ENCODE assay signal across 1 cellular context in the genomic region with DNA sequence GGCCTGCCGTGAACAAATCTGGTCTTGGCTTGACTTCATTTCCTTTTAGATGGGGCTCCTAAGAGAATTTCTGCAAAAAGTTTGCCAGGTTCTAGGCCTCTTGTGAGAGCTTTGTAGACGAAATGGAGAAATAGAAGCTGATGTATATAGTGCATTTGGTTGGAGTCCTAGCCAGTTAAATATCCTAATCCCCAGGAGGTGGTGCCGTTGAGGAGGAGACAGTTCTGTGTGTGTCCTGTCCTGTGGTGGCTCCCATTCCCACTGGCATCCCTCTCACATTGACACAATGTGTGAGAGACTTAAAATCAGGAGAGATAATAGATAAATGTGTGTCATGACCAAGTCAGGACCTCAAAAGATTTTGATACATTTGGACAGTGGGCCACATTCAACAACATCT.
TF ChIP-seq lines count a peak whose summit lies in the region.

No MANE protein-coding gene starts in this region.

TF ChIP-seq in H1, 55 proteins besides CTCF, POLR2A, EP300 and RAD21:
- TF ChIP-seq RBBP5 (IDR thresholded peaks at IDR 0.05; ENCODE audit: borderline replicate concordance, low read depth, low read length) (no peak), CREB1 (IDR thresholded peaks at IDR 0.05) (no peak), TAF1 (IDR thresholded peaks at IDR 0.05; ENCODE audit: low read depth, low read length) (no peak), NRF1 (IDR thresholded peaks at IDR 0.05; ENCODE audit: low read depth, low read length) (no peak), MAX (IDR thresholded peaks at IDR 0.05) (no peak), CHD2 (IDR thresholded peaks at IDR 0.05; ENCODE audit: low read length) (no peak), FOSL1 (IDR thresholded peaks at IDR 0.05; ENCODE audit: insufficient read depth, low read depth, low read length) (no peak), CHD1 (IDR thresholded peaks at IDR 0.05; ENCODE audit: low read depth, low read length) (no peak), YY1 (IDR thresholded peaks at IDR 0.05; ENCODE audit: low read depth, low read length) (no peak), NANOG (IDR thresholded peaks at IDR 0.05; ENCODE audit: insufficient read depth, low read depth, low read length, poor library complexity, severe bottlenecking) (no peak), SIRT6 (IDR thresholded peaks at IDR 0.05; ENCODE audit: low read length) (no peak)
- TF ChIP-seq, protein P1, sequence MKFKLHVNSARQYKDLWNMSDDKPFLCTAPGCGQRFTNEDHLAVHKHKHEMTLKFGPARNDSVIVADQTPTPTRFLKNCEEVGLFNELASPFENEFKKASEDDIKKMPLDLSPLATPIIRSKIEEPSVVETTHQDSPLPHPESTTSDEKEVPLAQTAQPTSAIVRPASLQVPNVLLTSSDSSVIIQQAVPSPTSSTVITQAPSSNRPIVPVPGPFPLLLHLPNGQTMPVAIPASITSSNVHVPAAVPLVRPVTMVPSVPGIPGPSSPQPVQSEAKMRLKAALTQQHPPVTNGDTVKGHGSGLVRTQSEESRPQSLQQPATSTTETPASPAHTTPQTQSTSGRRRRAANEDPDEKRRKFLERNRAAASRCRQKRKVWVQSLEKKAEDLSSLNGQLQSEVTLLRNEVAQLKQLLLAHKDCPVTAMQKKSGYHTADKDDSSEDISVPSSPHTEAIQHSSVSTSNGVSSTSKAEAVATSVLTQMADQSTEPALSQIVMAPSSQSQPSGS (IDR thresholded peaks at IDR 0.05; ENCODE audit: low read length): no peak
